34 cellular contexts compared by ENCODE assay signal in genomic region chr19:33766623-33767022, GRCh38.
"Had no signal": no experiment of that assay in that cellular context is flagged by ENCODE, and none has a peak within 500 bp of the region (broad histone marks: within the 10 kb centered on the region; RNA-seq: fewer than 3 reads in every experiment).

No MANE protein-coding gene starts in this region.

- H3K36me3 ChIP-seq: ascending aorta had no signal

- H3K27ac Mint-ChIP-seq: activated CD4-positive, alpha-beta memory T cell treated with anti-CD3 and anti-CD28 coated beads, Interleukin-2, amount 10 ng/mL, durations not matched to agents 7 days and 5 days; activated CD4-positive, alpha-beta T cell treated with anti-CD3 and anti-CD28 coated beads for 36 hours; activated CD4-positive, alpha-beta T cell treated with anti-CD3 and anti-CD28 coated beads, Interleukin-2, amount 10 ng/mL, durations not matched to agents 7 days and 5 days; activated CD8-positive, alpha-beta memory T cell treated with anti-CD3 and anti-CD28 coated beads, Interleukin-2, amount 10 ng/mL, durations not matched to agents 7 days and 5 days; activated CD8-positive, alpha-beta T cell treated with anti-CD3 and anti-CD28 coated beads, Interleukin-2, amount 10 ng/mL, durations not matched to agents 7 days and 5 days; activated naive CD4-positive, alpha-beta T cell treated with anti-CD3 and anti-CD28 coated beads, Interleukin-2, amount 10 ng/mL, durations not matched to agents 7 days and 5 days; activated naive CD4-positive, alpha-beta T cell treated with anti-CD3 and anti-CD28 coated beads, Interleukin-2, amount 50 U/mL, for 24 hours; activated naive CD8-positive, alpha-beta T cell; activated naive CD8-positive, alpha-beta T cell treated with anti-CD3 and anti-CD28 coated beads, Interleukin-2, amount 10 ng/mL, durations not matched to agents 7 days and 5 days; activated naive CD8-positive, alpha-beta T cell treated with anti-CD3 and anti-CD28 coated beads, Interleukin-2, amount 50 U/mL, for 24 hours; activated T-cell treated with anti-CD3 and anti-CD28 coated beads, Interleukin-2, amount 50 U/mL, for 24 hours; activated T-helper 2 cell treated with anti-CD3 and anti-CD28 coated beads, Interferon-gamma antibody, Interleukin-2, Interleukin-4, amounts not matched to agents 10 μg/mL and 5 μg/mL and 100 μg/mL, durations not matched to agents 14 hours and 24 hours and 36 hours; brain; T-helper 1 cell treated with Interleukin-12 subunit alpha and Interleukin-12 subunit beta and Interleukin-4 antibody, amounts not matched to agents 30 μg/mL and 1 μg/mL, for 36 hours; T-helper 2 cell treated with Interferon-gamma antibody and Interleukin-4, amounts not matched to agents 5 μg/mL and 100 μg/mL, for 36 hours; WTC11 had no signal

- H3K27me3 ChIP-seq: ascending aorta had no signal

- H3K9me3 ChIP-seq: ascending aorta had no signal

- ATAC-seq: activated CD4-positive, alpha-beta T cell treated with anti-CD3 and anti-CD28 coated beads for 36 hours; activated CD4-positive, CD25-positive, alpha-beta regulatory T cell treated with anti-CD3 and anti-CD28 coated beads, Interleukin-2, amount 50 U/mL, for 24 hours; activated CD8-positive, alpha-beta memory T cell treated with anti-CD3 and anti-CD28 coated beads, Interleukin-2, amount 10 ng/mL, durations not matched to agents 7 days and 5 days; activated CD8-positive, alpha-beta T cell treated with anti-CD3 and anti-CD28 coated beads, Interleukin-2, amount 10 ng/mL, durations not matched to agents 7 days and 5 days; activated naive CD8-positive, alpha-beta T cell treated with anti-CD3 and anti-CD28 coated beads, Interleukin-2, amount 50 U/mL, for 24 hours; WTC11 had no signal

- H3K36me3 Mint-ChIP-seq: activated CD8-positive, alpha-beta memory T cell treated with anti-CD3 and anti-CD28 coated beads, Interleukin-2, amount 10 ng/mL, durations not matched to agents 7 days and 5 days; activated naive CD4-positive, alpha-beta T cell treated with anti-CD3 and anti-CD28 coated beads, Interleukin-2, amount 10 ng/mL, durations not matched to agents 7 days and 5 days; activated naive CD4-positive, alpha-beta T cell treated with anti-CD3 and anti-CD28 coated beads, Interleukin-2, amount 50 U/mL, for 24 hours; activated naive CD8-positive, alpha-beta T cell; activated naive CD8-positive, alpha-beta T cell treated with anti-CD3 and anti-CD28 coated beads, Interleukin-2, amount 10 ng/mL, durations not matched to agents 7 days and 5 days; brain; WTC11 had no signal

- FAIRE-seq: TTC549 had no signal

- H3K4me3 Mint-ChIP-seq: activated CD4-positive, alpha-beta memory T cell treated with anti-CD3 and anti-CD28 coated beads, Interleukin-2, amount 10 ng/mL, durations not matched to agents 7 days and 5 days; activated CD4-positive, alpha-beta T cell treated with anti-CD3 and anti-CD28 coated beads for 36 hours; activated CD4-positive, alpha-beta T cell treated with anti-CD3 and anti-CD28 coated beads, Interleukin-2, amount 10 ng/mL, durations not matched to agents 7 days and 5 days; activated CD8-positive, alpha-beta memory T cell treated with anti-CD3 and anti-CD28 coated beads, Interleukin-2, amount 10 ng/mL, durations not matched to agents 7 days and 5 days; activated CD8-positive, alpha-beta T cell treated with anti-CD3 and anti-CD28 coated beads, Interleukin-2, amount 10 ng/mL, durations not matched to agents 7 days and 5 days; activated naive CD4-positive, alpha-beta T cell treated with anti-CD3 and anti-CD28 coated beads, Interleukin-2, amount 10 ng/mL, durations not matched to agents 7 days and 5 days; activated naive CD4-positive, alpha-beta T cell treated with anti-CD3 and anti-CD28 coated beads, Interleukin-2, amount 50 U/mL, for 24 hours; activated naive CD8-positive, alpha-beta T cell; activated naive CD8-positive, alpha-beta T cell treated with anti-CD3 and anti-CD28 coated beads, Interleukin-2, amount 10 ng/mL, durations not matched to agents 7 days and 5 days; activated naive CD8-positive, alpha-beta T cell treated with anti-CD3 and anti-CD28 coated beads, Interleukin-2, amount 50 U/mL, for 24 hours; activated T-cell treated with anti-CD3 and anti-CD28 coated beads, Interleukin-2, amount 50 U/mL, for 24 hours; brain; central memory CD8-positive, alpha-beta T cell; T-helper 1 cell treated with Interleukin-12 subunit alpha and Interleukin-12 subunit beta and Interleukin-4 antibody, amounts not matched to agents 30 μg/mL and 1 μg/mL, for 36 hours; T-helper 2 cell treated with Interferon-gamma antibody and Interleukin-4, amounts not matched to agents 5 μg/mL and 100 μg/mL, for 36 hours; WTC11 had no signal

- H3K27ac ChIP-seq: ascending aorta had no signal

- H3K9me3 Mint-ChIP-seq: activated CD4-positive, alpha-beta memory T cell treated with anti-CD3 and anti-CD28 coated beads, Interleukin-2, amount 10 ng/mL, durations not matched to agents 7 days and 5 days; activated CD4-positive, alpha-beta T cell treated with anti-CD3 and anti-CD28 coated beads, Interleukin-2, amount 10 ng/mL, durations not matched to agents 7 days and 5 days; activated naive CD4-positive, alpha-beta T cell treated with anti-CD3 and anti-CD28 coated beads, Interleukin-2, amount 10 ng/mL, durations not matched to agents 7 days and 5 days; activated naive CD4-positive, alpha-beta T cell treated with anti-CD3 and anti-CD28 coated beads, Interleukin-2, amount 50 U/mL, for 24 hours; activated naive CD8-positive, alpha-beta T cell treated with anti-CD3 and anti-CD28 coated beads, Interleukin-2, amount 10 ng/mL, durations not matched to agents 7 days and 5 days; activated naive CD8-positive, alpha-beta T cell treated with anti-CD3 and anti-CD28 coated beads, Interleukin-2, amount 50 U/mL, for 24 hours; activated T-cell treated with anti-CD3 and anti-CD28 coated beads, Interleukin-2, amount 50 U/mL, for 24 hours; activated T-helper 2 cell treated with anti-CD3 and anti-CD28 coated beads, Interferon-gamma antibody, Interleukin-2, Interleukin-4, amounts not matched to agents 10 μg/mL and 5 μg/mL and 100 μg/mL, durations not matched to agents 14 hours and 24 hours and 36 hours; central memory CD8-positive, alpha-beta T cell; T-helper 1 cell treated with Interleukin-12 subunit alpha and Interleukin-12 subunit beta and Interleukin-4 antibody, amounts not matched to agents 30 μg/mL and 1 μg/mL, for 36 hours; T-helper 2 cell treated with Interferon-gamma antibody and Interleukin-4, amounts not matched to agents 5 μg/mL and 100 μg/mL, for 36 hours; WTC11 had no signal

- H3K4me1 ChIP-seq: ascending aorta had no signal

- H3K4me3 ChIP-seq: ascending aorta had no signal

- H3K27me3 Mint-ChIP-seq: activated CD4-positive, alpha-beta T cell treated with anti-CD3 and anti-CD28 coated beads, Interleukin-2, amount 10 ng/mL, durations not matched to agents 7 days and 5 days; activated CD8-positive, alpha-beta memory T cell treated with anti-CD3 and anti-CD28 coated beads, Interleukin-2, amount 10 ng/mL, durations not matched to agents 7 days and 5 days; activated naive CD4-positive, alpha-beta T cell treated with anti-CD3 and anti-CD28 coated beads, Interleukin-2, amount 10 ng/mL, durations not matched to agents 7 days and 5 days had no signal

- H3K4me1 Mint-ChIP-seq: activated CD4-positive, alpha-beta memory T cell treated with anti-CD3 and anti-CD28 coated beads, Interleukin-2, amount 10 ng/mL, durations not matched to agents 7 days and 5 days; activated CD4-positive, alpha-beta T cell treated with anti-CD3 and anti-CD28 coated beads for 36 hours; activated CD4-positive, alpha-beta T cell treated with anti-CD3 and anti-CD28 coated beads, Interleukin-2, amount 10 ng/mL, durations not matched to agents 7 days and 5 days; activated CD8-positive, alpha-beta memory T cell treated with anti-CD3 and anti-CD28 coated beads, Interleukin-2, amount 10 ng/mL, durations not matched to agents 7 days and 5 days; activated naive CD4-positive, alpha-beta T cell treated with anti-CD3 and anti-CD28 coated beads, Interleukin-2, amount 10 ng/mL, durations not matched to agents 7 days and 5 days; activated naive CD4-positive, alpha-beta T cell treated with anti-CD3 and anti-CD28 coated beads, Interleukin-2, amount 50 U/mL, for 24 hours; activated naive CD8-positive, alpha-beta T cell treated with anti-CD3 and anti-CD28 coated beads, Interleukin-2, amount 10 ng/mL, durations not matched to agents 7 days and 5 days; activated naive CD8-positive, alpha-beta T cell treated with anti-CD3 and anti-CD28 coated beads, Interleukin-2, amount 50 U/mL, for 24 hours; central memory CD8-positive, alpha-beta T cell had no signal

- DNase-seq: activated CD4-positive, alpha-beta memory T cell treated with anti-CD3 and anti-CD28 coated beads, Interleukin-2, amount 10 ng/mL, durations not matched to agents 7 days and 5 days; activated CD4-positive, alpha-beta T cell treated with anti-CD3 and anti-CD28 coated beads for 1 hour; activated CD4-positive, alpha-beta T cell treated with anti-CD3 and anti-CD28 coated beads for 36 hours; activated CD4-positive, alpha-beta T cell treated with anti-CD3 and anti-CD28 coated beads for 48 hours; activated CD4-positive, alpha-beta T cell treated with anti-CD3 and anti-CD28 coated beads, Interleukin-2, amount 10 ng/mL, durations not matched to agents 7 days and 5 days; activated CD4-positive, alpha-beta T cell treated with anti-CD3 and anti-CD28 coated beads, Interleukin-2, amount 50 U/mL, for 48 hours; activated CD4-positive, CD25-positive, alpha-beta regulatory T cell; activated CD8-positive, alpha-beta memory T cell treated with anti-CD3 and anti-CD28 coated beads for 24 hours; activated CD8-positive, alpha-beta memory T cell treated with anti-CD3 and anti-CD28 coated beads, Interleukin-2, amount 10 ng/mL, durations not matched to agents 7 days and 5 days; activated CD8-positive, alpha-beta memory T cell treated with anti-CD3 and anti-CD28 coated beads, Interleukin-2, amount 50 U/mL, for 48 hours; activated CD8-positive, alpha-beta T cell treated with anti-CD3 and anti-CD28 coated beads, Interleukin-2, amount 10 ng/mL, durations not matched to agents 7 days and 5 days; activated effector memory CD4-positive, alpha-beta T cell treated with Interleukin-2 at 50 U/mL for 16 hours; activated gamma-delta T cell; activated naive CD4-positive, alpha-beta T cell treated with anti-CD3 and anti-CD28 coated beads, Interleukin-2, amount 10 ng/mL, durations not matched to agents 7 days and 5 days; activated naive CD4-positive, alpha-beta T cell treated with Interleukin-2 at 50 U/mL for 16 hours; activated naive CD8-positive, alpha-beta T cell treated with anti-CD3 and anti-CD28 coated beads, Interleukin-2, amount 10 ng/mL, durations not matched to agents 7 days and 5 days; activated naive CD8-positive, alpha-beta T cell treated with anti-CD3 and anti-CD28 coated beads, Interleukin-2, amount 50 U/mL, for 24 hours; activated T-cell treated with anti-CD3 and anti-CD28 coated beads, Interleukin-2, amount 50 U/mL, for 24 hours; activated T-cell treated with anti-CD3 and anti-CD28 coated beads, Interleukin-2, amount 50 U/mL, for 48 hours; amygdala; cerebellar nuclear complex; T-helper 2 cell; T-helper 9 cell had no signal
